In the genomic region with DNA sequence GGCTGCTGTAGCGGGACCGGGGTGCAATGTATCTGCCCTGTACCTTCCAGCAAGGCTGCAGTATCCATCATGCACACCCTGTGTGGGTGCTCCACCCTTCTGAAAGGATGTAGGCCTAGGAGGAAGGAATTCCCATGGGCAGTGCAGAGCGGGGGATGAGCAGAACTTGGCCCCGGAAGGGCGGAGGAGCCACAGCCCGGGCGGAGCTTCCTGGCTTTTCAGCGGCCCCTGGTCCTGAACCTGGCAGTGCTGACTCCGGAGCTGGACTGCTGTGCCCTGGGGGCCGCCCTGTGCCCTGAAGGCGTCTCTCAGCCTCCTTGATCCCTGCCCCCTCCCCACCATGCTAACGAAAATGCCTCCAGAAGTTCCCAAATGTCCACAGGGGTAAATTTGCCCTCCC, we compare ENCODE assay signal across 23 cellular contexts.
"Had no signal": no experiment of that assay in that cellular context is flagged by ENCODE, and none has a peak within 500 bp of the region (broad histone marks: within the 10 kb centered on the region; RNA-seq: fewer than 3 reads in every experiment).

No MANE protein-coding gene starts in this region.

- H3K9me3 ChIP-seq: neutrophil, pancreas, psoas muscle, right lobe of liver, sigmoid colon, stomach, thoracic aorta, thyroid gland, tibial nerve, upper lobe of left lung, vagina had no signal

- H3K36me3 ChIP-seq: neural progenitor cell, neutrophil, pancreas, right lobe of liver, sigmoid colon, stomach, thoracic aorta, thyroid gland, tibial nerve, upper lobe of left lung, vagina had no signal

- H3K9ac ChIP-seq: neural progenitor cell had no signal

- DNase-seq: natural killer cell; nucleus accumbens; psoas muscle; right cardiac atrium; right lobe of liver; sigmoid colon; small intestine; stimulated activated CD4-positive, alpha-beta T cell treated with anti-CD3 and anti-CD28 coated beads, Interleukin-15, amount 100 ng/mL, for 24 hours; stimulated activated CD4-positive, alpha-beta T cell treated with anti-CD3 and anti-CD28 coated beads, Interleukin-2, amount 100 ng/mL, for 24 hours; stimulated activated CD4-positive, alpha-beta T cell treated with anti-CD3 and anti-CD28 coated beads, Interleukin-2, amount 100 ng/mL, for 48 hours; stimulated activated CD4-positive, alpha-beta T cell treated with anti-CD3 and anti-CD28 coated beads, Interleukin-4, amount 100 ng/mL, for 24 hours; stimulated activated naive B cell treated with anti-CD40 and anti-IgM and Interleukin-4, amounts not matched to agents 10 μg/mL and 1 μg/mL and 100 μg/mL, for 72 hours; stimulated activated naive CD4-positive, alpha-beta T cell treated with Interleukin-2 at 50 U/mL for 16 hours; stomach; thyroid gland; trophoblast cell; upper lobe of left lung had no signal

- H3K4me2 ChIP-seq: neural progenitor cell had no signal

- H3K27ac ChIP-seq: neural progenitor cell, neutrophil, pancreas, psoas muscle, right lobe of liver, sigmoid colon, stomach, thoracic aorta, thyroid gland, tibial nerve, upper lobe of left lung, vagina had no signal

- H2AFZ ChIP-seq: neural progenitor cell had no signal

- H3K27me3 ChIP-seq: neural progenitor cell, neutrophil, pancreas, right lobe of liver, sigmoid colon, thyroid gland, tibial nerve, upper lobe of left lung, vagina had no signal

- H3K4me3 ChIP-seq: neural progenitor cell, pancreas, psoas muscle, right lobe of liver, sigmoid colon, stomach, thoracic aorta, thyroid gland, tibial nerve, upper lobe of left lung, vagina had no signal

- H3K4me1 ChIP-seq: neural progenitor cell, psoas muscle, right lobe of liver, sigmoid colon had no signal
